Comparison of ENCODE assay signal across 20 cellular contexts in the genomic region with DNA sequence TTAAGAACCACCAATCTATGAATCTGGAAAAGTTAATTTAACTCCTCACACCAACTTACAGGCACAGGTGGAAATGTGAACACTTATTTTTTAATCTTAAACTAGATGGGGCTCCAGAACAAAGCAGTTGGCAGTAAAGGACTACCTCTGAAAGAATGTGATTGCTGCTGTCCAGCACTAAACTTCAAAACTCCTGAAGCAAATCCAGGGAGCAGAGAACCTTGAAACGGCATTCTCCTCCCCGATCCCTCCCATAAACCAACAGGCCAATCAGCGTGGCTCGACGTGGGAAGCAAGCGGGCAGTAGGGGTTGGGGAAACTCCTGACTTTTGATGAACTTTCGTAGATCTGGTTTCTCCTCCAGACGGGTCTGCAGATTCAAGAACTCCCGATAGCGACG. TPM values are rescaled to one million over a fixed set of nuclear protein-coding genes. Genes with fewer than 3 reads are reported as not detected.
DNase-seq lines count a peak whose midpoint lies in the region; ATAC-seq and TF ChIP-seq lines count a peak whose summit lies in the region.
"Had no signal": no experiment of that assay in that cellular context is flagged by ENCODE, and none has a peak within 500 bp of the region (broad histone marks: within the 10 kb centered on the region; RNA-seq: fewer than 3 reads in every experiment).

No MANE protein-coding gene starts in this region.

- H3K36me3 Mint-ChIP-seq in GM23338 (ENCODE audit: low read depth), result peaks cover 25% of the 10 kb centered on the region

- no peak overlapping the region for H2BK120ac ChIP-seq in IMR-90 (ENCODE audit: low read depth, low read length)

- no peak overlapping the region for H3K14ac ChIP-seq in IMR-90 (replicated peaks; ENCODE audit: low read depth, low read length)

- H3K9me2 ChIP-seq in GM23338 (ENCODE audit: insufficient read depth), result no peaks in the 10 kb centered on the region

- dilution Hi-C loops in IMR-90 (cut with HindIII; ENCODE audit: low sequenced_read_pairs, unreplicated experiment), result no loop called here

- BruUV-seq in IMR-90 (replicated peaks; lab: Mats Ljungman, UMichigan), result no TSS peak

- no peak overlapping the region for H4K91ac ChIP-seq in IMR-90 (ENCODE audit: insufficient read depth, low read depth, low read length)

- ATAC-seq in GM23338 (no peak), IMR-90 (ENCODE audit: low read depth) (no peak)
- ATAC-seq: HepG2 had no signal

- H3K9me1 ChIP-seq in IMR-90 (ENCODE audit: insufficient read depth, low read length), result peaks cover 35% of the 10 kb centered on the region

- H3K36me3 ChIP-seq in GM23338 (ENCODE audit: insufficient read depth), result no peaks in the 10 kb centered on the region; the same call in 1 of the 2 replicates
- H3K36me3 ChIP-seq in IMR-90 (ENCODE audit: control insufficient read depth, insufficient read depth, low read length), result peaks cover 44% of the 10 kb centered on the region
- H3K36me3 ChIP-seq in vagina, result peaks cover 0 to 54% of the 10 kb centered on the region in 2 donors

- no peak overlapping the region for H3K4me3 Mint-ChIP-seq in GM23338
- H3K4me3 Mint-ChIP-seq: CD8-positive, alpha-beta memory T cell; H9 had no signal

- H3K9me3 ChIP-seq in IMR-90 (ENCODE audit: control insufficient read depth, insufficient read depth, low read length) (no peaks in the 10 kb centered on the region), vagina (no peaks in the 10 kb centered on the region)
- H3K9me3 ChIP-seq: BE2C had no signal

- H4K20me1 ChIP-seq in GM23338 (replicated peaks; ENCODE audit: insufficient read depth) (peaks cover 6% of the 10 kb centered on the region; the same call in 1 of the 2 replicates), IMR-90 (ENCODE audit: insufficient read depth, low read length) (peaks cover 5% of the 10 kb centered on the region; the same call in 1 of the 2 replicates)

- CTCF ChIA-PET in IMR-90 (lab: Yijun Ruan, JAX), result no interaction called here

- H3K79me2 ChIP-seq in GM23338 (replicated peaks; ENCODE audit: insufficient read depth), result peaks cover 11% of the 10 kb centered on the region; the same call in 1 of the 2 replicates

- H3K4me1 ChIP-seq in GM23338 (ENCODE audit: insufficient read depth) (no peaks in the 10 kb centered on the region; the same call in 1 of the 2 replicates), IMR-90 (ENCODE audit: control insufficient read depth, insufficient read depth, low read length) (peaks cover 22% of the 10 kb centered on the region), vagina (peaks cover 23% of the 10 kb centered on the region)
- H3K4me1 ChIP-seq: BE2C had no signal

- TF ChIP-seq POLR2A in IMR-90 (IDR thresholded peaks at IDR 0.05; ENCODE audit: low read depth, low read length) (no peak), lower leg skin (IDR thresholded peaks at IDR 0.05) (no peak), vagina (IDR thresholded peaks at IDR 0.05) (no peak)

- H3K9ac ChIP-seq in IMR-90 (ENCODE audit: low read depth, low read length), result no peak overlapping the region

- H3K4me2 ChIP-seq in GM23338 (no peak overlapping the region), IMR-90 (ENCODE audit: low read depth, low read length) (no peak overlapping the region)

- no peak overlapping the region for H3K23ac ChIP-seq in IMR-90 (ENCODE audit: low read depth, low read length)

- H3K27me3 Mint-ChIP-seq in GM23338 (ENCODE audit: insufficient read depth, low read depth, poor library complexity), result peaks cover 8% of the 10 kb centered on the region
- H3K27me3 Mint-ChIP-seq: CD4-positive, CD25-positive, alpha-beta regulatory T cell; CD8-positive, alpha-beta memory T cell had no signal

- H2BK15ac ChIP-seq in IMR-90 (ENCODE audit: low read depth, low read length), result no peak overlapping the region

- no peak overlapping the region for H2BK5ac ChIP-seq in IMR-90 (ENCODE audit: low read depth, low read length, poor library complexity, severe bottlenecking)

- H4K5ac ChIP-seq in IMR-90 (ENCODE audit: low read depth, low read length), result no peak overlapping the region

- no peak for TF ChIP-seq RAD21 in IMR-90 (IDR thresholded peaks at IDR 0.05; ENCODE audit: low read length)

- no peak overlapping the region for H3K56ac ChIP-seq in IMR-90 (ENCODE audit: extremely low read depth, insufficient read depth, low read length)

- H2AK9ac ChIP-seq in IMR-90 (replicated peaks; ENCODE audit: low read depth, low read length, poor library complexity), result peak overlapping the region; percentile 29

- DNase-seq in GM23338 (ENCODE audit: low spot score) (peak; percentile 24), IMR-90 (no peak), left kidney (ENCODE audit: low read depth, low spot score) (peak; percentile 71), NCI-H1092 treated with DMSO at 0.1 percent for 48 hours (lab: John Stamatoyannopoulos, UW) (no peak), lower leg skin (ENCODE audit: low spot score in 2 of 2) (no peak), vagina (ENCODE audit: extremely low spot score in 2 of 2) (no peak)
- no peak for DNase-seq in activated CD4-positive, alpha-beta T cell treated with anti-CD3 and anti-CD28 coated beads for 1 hour
- DNase-seq: ACHN; BE2C; C1 segment of cervical spinal cord; CD4-positive, CD25-positive, alpha-beta regulatory T cell; CD8-positive, alpha-beta memory T cell; COR-L47; DMS 273 treated with DMSO at 0.1 percent for 48 hours; DMS53; DND-41; EL; GOT3; H9 had no signal

- peaks cover 37 to 83% of the 10 kb centered on the region in 2 experiments for H3K79me1 ChIP-seq in IMR-90 (ENCODE audit: low read depth in 1 of 2, low read length in 2 of 2)

- H3K4me3 ChIP-seq in GM23338 (no peak overlapping the region), IMR-90 (ENCODE audit: insufficient read depth, low read depth, low read length) (no peak overlapping the region), lower leg skin (ENCODE audit: low read depth, poor library complexity, severe bottlenecking) (no peak overlapping the region), vagina (no peak overlapping the region)

- H4K8ac ChIP-seq in IMR-90 (ENCODE audit: low read depth in 2 of 2, low read length in 2 of 2), result no peak overlapping the region

- H2BK20ac ChIP-seq in IMR-90 (ENCODE audit: low read depth, low read length), result no peak overlapping the region

- H2AFZ ChIP-seq in GM23338, result no peak overlapping the region
- no peak overlapping the region for H2AFZ ChIP-seq in IMR-90 (replicated peaks; ENCODE audit: low read length, poor library complexity)

- H2AK5ac ChIP-seq in IMR-90 (ENCODE audit: low read depth, low read length), result no peak overlapping the region

- H3K4me1 Mint-ChIP-seq in GM23338, result peaks cover 3% of the 10 kb centered on the region; the same call in 1 of the 3 replicates

- H3K18ac ChIP-seq in IMR-90 (ENCODE audit: low read depth, low read length), result no peak overlapping the region

- WGBS in IMR-90 (ENCODE audit: extremely low coverage in 2 of 2, insufficient read length in 1 of 2), 2 experiments, result 98% methylated on average over 8 of the region's 11 CpGs; no CpG with 5 or more reads in 1 of the 2 experiments
- WGBS in lower leg skin, 2 donors, result 91 to 92% methylated on average over 11 of the region's 11 CpGs

- POLR2A ChIA-PET in IMR-90 (lab: Charles Lee; ENCODE audit: unreplicated experiment), result no interaction called here

- no peaks in the 10 kb centered on the region for H3K9me3 Mint-ChIP-seq in GM23338
- H3K9me3 Mint-ChIP-seq: H9 had no signal

- intact Hi-C loops in IMR-90 (cut with micrococcal nuclease), result loop anchor here (5.0 kb wide), 1 partner anchor 479 kb away; no protein-coding TSS in a partner anchor
- intact Hi-C loops in lower leg skin (cut with DNase I; ENCODE audit: low total_unique reads), result no loop called here
- intact Hi-C loops in vagina (cut with DNase I), result no loop called here

- H3F3A ChIP-seq in GM23338 (replicated peaks; ENCODE audit: low read depth), result no peaks in the 10 kb centered on the region

- no peak overlapping the region for H3K4ac ChIP-seq in IMR-90 (ENCODE audit: low read depth, low read length)

- TF ChIP-seq CTCF in GM23338 (conservative IDR thresholded peaks at IDR 0.05; ENCODE audit: low read depth in 2 of 2) (no peak), IMR-90 (conservative IDR thresholded peaks at IDR 0.05; ENCODE audit: low read depth, low read length) (no peak), lower leg skin (IDR thresholded peaks at IDR 0.05) (no peak), vagina (IDR thresholded peaks at IDR 0.05) (no peak)

- no peak overlapping the region for H3K27ac Mint-ChIP-seq in GM23338
- H3K27ac Mint-ChIP-seq: CD4-positive, CD25-positive, alpha-beta regulatory T cell; CD8-positive, alpha-beta memory T cell; H9 had no signal

- H3K27me3 ChIP-seq in GM23338 (ENCODE audit: insufficient read depth), result no peaks in the 10 kb centered on the region
- no peaks in the 10 kb centered on the region for H3K27me3 ChIP-seq in IMR-90 (ENCODE audit: control insufficient read depth, insufficient read depth, low read length)
- H3K27me3 ChIP-seq in vagina, result no peaks in the 10 kb centered on the region
- H3K27me3 ChIP-seq: BE2C had no signal

- no peak overlapping the region for H3K27ac ChIP-seq in GM23338 (ENCODE audit: low read depth)
- H3K27ac ChIP-seq in IMR-90 (ENCODE audit: insufficient read depth, low read length), result no peak overlapping the region
- no peak overlapping the region for H3K27ac ChIP-seq in vagina

- in situ Hi-C loops in IMR-90 (cut with MboI; ENCODE audit: low sequenced_read_pairs), result loop anchor here (25.0 kb wide), 1 partner anchor 976 kb away; no protein-coding TSS in a partner anchor

TF ChIP-seq in GM23338, 12 proteins besides CTCF, POLR2A, EP300 and RAD21 (continues in another document):
- TF ChIP-seq STAT1 (IDR thresholded peaks at IDR 0.05; ENCODE audit: unreplicated experiment) (no peak), ZNF114 (CRISPR knock-in tag; IDR thresholded peaks at IDR 0.05) (no peak)

TF ChIP-seq in IMR-90, 13 proteins besides CTCF, POLR2A, EP300 and RAD21 (continues in another document):
- TF ChIP-seq, protein P1, sequence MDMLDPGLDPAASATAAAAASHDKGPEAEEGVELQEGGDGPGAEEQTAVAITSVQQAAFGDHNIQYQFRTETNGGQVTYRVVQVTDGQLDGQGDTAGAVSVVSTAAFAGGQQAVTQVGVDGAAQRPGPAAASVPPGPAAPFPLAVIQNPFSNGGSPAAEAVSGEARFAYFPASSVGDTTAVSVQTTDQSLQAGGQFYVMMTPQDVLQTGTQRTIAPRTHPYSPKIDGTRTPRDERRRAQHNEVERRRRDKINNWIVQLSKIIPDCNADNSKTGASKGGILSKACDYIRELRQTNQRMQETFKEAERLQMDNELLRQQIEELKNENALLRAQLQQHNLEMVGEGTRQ (IDR thresholded peaks at IDR 0.05; ENCODE audit: low read depth, low read length), result no peak
- TF ChIP-seq RFX5 (IDR thresholded peaks at IDR 0.05; ENCODE audit: low read depth, low read length), result no peak
- TF ChIP-seq MAFK (IDR thresholded peaks at IDR 0.05; ENCODE audit: low read depth, low read length), result no peak
- no peak for TF ChIP-seq FOS (IDR thresholded peaks at IDR 0.05; ENCODE audit: low read depth, low read length)

RNA-seq across cellular contexts. Expression of gene SNX19, which starts 5.0 kb away (rescaled TPM):
- 29.0 and 30.0 TPM in 2 replicates for total RNA-seq in GM23338 (2014; rRNA removed; shearing (Covaris generic))
- polyA plus RNA-seq in GM23338 (2016; fragmentation: Nextera tagmentation; extraction: Ambion mirVana), result 5.2 and 6.6 TPM in 2 replicates
- 90.0 and 113 TPM in 2 replicates for total RNA-seq in IMR-90 (2012; rRNA removed)
- 31.1 and 35.9 TPM in 2 replicates for polyA plus RNA-seq in IMR-90 (2012; rRNA removed)
- 23.1 and 25.6 TPM in 2 replicates for polyA plus RNA-seq in IMR-90 (2012; cell fraction: cytosol; rRNA removed)
- 30.1 and 42.6 TPM in 2 replicates for polyA plus RNA-seq in IMR-90 (2012; cell fraction: nucleus; rRNA removed; ENCODE audit: low replicate concordance)
- 10 to 100 TPM; 50.0 to 77.2 (median 60.5) TPM for total RNA-seq in lower leg skin
- 67.5 TPM for total RNA-seq in vagina

Comparison
In these comparisons a context has a peak if more than half of its experiments do, and no peak if none do; other contexts are left out.
1. DNase-seq: peak in GM23338 (single experiment) and left kidney (single experiment); none in IMR-90 (single experiment), NCI-H1092 treated with DMSO at 0.1 percent for 48 hours (single experiment), lower leg skin (0 of 2), vagina (0 of 2) and activated CD4-positive, alpha-beta T cell treated with anti-CD3 and anti-CD28 coated beads for 1 hour (single experiment).